21 cellular contexts compared by ENCODE assay signal in genomic region chr19:50022823-50023222, GRCh38.
"Had no signal": no experiment of that assay in that cellular context is flagged by ENCODE, and none has a peak within 500 bp of the region (broad histone marks: within the 10 kb centered on the region; RNA-seq: fewer than 3 reads in every experiment).

No MANE protein-coding gene starts in this region.

- DNase-seq: activated CD4-positive, alpha-beta memory T cell treated with anti-CD3 and anti-CD28 coated beads, Interleukin-2, amount 10 ng/mL, durations not matched to agents 7 days and 5 days; activated CD4-positive, CD25-positive, alpha-beta regulatory T cell treated with anti-CD3 and anti-CD28 coated beads, Interleukin-2, amount 50 U/mL, for 72 hours; activated effector memory CD4-positive, alpha-beta T cell treated with anti-CD3 and anti-CD28 coated beads, Interleukin-2, amount 50 U/mL, for 16 hours; activated naive CD8-positive, alpha-beta T cell treated with anti-CD3 and anti-CD28 coated beads for 36 hours; activated T-cell treated with anti-CD3 and anti-CD28 coated beads, Interleukin-2, amount 50 U/mL, for 48 hours; brain microvascular endothelial cell; cerebellar nuclear complex; effector memory CD8-positive, alpha-beta T cell; foreskin melanocyte; head of caudate nucleus; left colon; pancreas; T-helper 9 cell; tibial artery; uterus had no signal

- H3K4me3 Mint-ChIP-seq: dendritic cell treated with granulocyte-macrophage colony-stimulating factor and Interleukin-4, amounts not matched to agents 40 ng/mL and 50 ng/mL, for 4 days had no signal

- ATAC-seq: effector memory CD8-positive, alpha-beta T cell; left colon; pancreas; stimulated activated memory B cell treated with anti-CD40 and anti-IgM and Interleukin-4, amounts not matched to agents 10 μg/mL and 1 μg/mL and 100 μg/mL, for 72 hours had no signal

- H3K9me3 Mint-ChIP-seq: dendritic cell treated with granulocyte-macrophage colony-stimulating factor and Interleukin-4, amounts not matched to agents 40 ng/mL and 50 ng/mL, for 4 days; effector memory CD8-positive, alpha-beta T cell; mesothelial cell of epicardium; neural progenitor cell had no signal

- H3K27me3 ChIP-seq: brain microvascular endothelial cell, neural progenitor cell, pancreas, tibial artery, uterus had no signal

- H3K36me3 ChIP-seq: neural progenitor cell, uterus had no signal

- FAIRE-seq: pancreas had no signal

- H3K27ac Mint-ChIP-seq: activated CD4-positive, alpha-beta memory T cell treated with anti-CD3 and anti-CD28 coated beads, Interleukin-2, amount 10 ng/mL, durations not matched to agents 7 days and 5 days; activated naive CD8-positive, alpha-beta T cell treated with anti-CD3 and anti-CD28 coated beads for 36 hours; dendritic cell treated with granulocyte-macrophage colony-stimulating factor and Interleukin-4, amounts not matched to agents 40 ng/mL and 50 ng/mL, for 4 days; mesothelial cell of epicardium; stimulated activated memory B cell treated with anti-CD40 and anti-IgM and Interleukin-4, amounts not matched to agents 10 μg/mL and 1 μg/mL and 100 μg/mL, for 72 hours had no signal

- H2AFZ ChIP-seq: neural progenitor cell had no signal

- H3K27ac ChIP-seq: brain microvascular endothelial cell, epithelial cell of prostate, neural progenitor cell, pancreas, tibial artery, uterus had no signal

- H3K9me3 ChIP-seq: pancreas, tibial artery, uterus had no signal

- H3K9ac ChIP-seq: neural progenitor cell had no signal

- H3K27me3 Mint-ChIP-seq: activated CD4-positive, alpha-beta memory T cell treated with anti-CD3 and anti-CD28 coated beads, Interleukin-2, amount 10 ng/mL, durations not matched to agents 7 days and 5 days; dendritic cell treated with granulocyte-macrophage colony-stimulating factor and Interleukin-4, amounts not matched to agents 40 ng/mL and 50 ng/mL, for 4 days; effector memory CD8-positive, alpha-beta T cell; stimulated activated memory B cell treated with anti-CD40 and anti-IgM and Interleukin-4, amounts not matched to agents 10 μg/mL and 1 μg/mL and 100 μg/mL, for 72 hours had no signal

- H3K4me3 ChIP-seq: lung, neural progenitor cell, pancreas, tibial artery, uterus had no signal

- H3K4me2 ChIP-seq: neural progenitor cell had no signal
